10 cellular contexts compared by ENCODE assay signal in genomic region chr20:46402236-46402886, GRCh38. TPM values are rescaled to one million over a fixed set of nuclear protein-coding genes. Genes with fewer than 3 reads are reported as not detected.
DNase-seq lines count a peak whose midpoint lies in the region; ATAC-seq and TF ChIP-seq lines count a peak whose summit lies in the region.
"Had no signal": no experiment of that assay in that cellular context is flagged by ENCODE, and none has a peak within 500 bp of the region (broad histone marks: within the 10 kb centered on the region; RNA-seq: fewer than 3 reads in every experiment).

No MANE protein-coding gene starts in this region.

- no peak overlapping the region for H2BK120ac ChIP-seq in H9 (ENCODE audit: low read depth, low read length, poor library complexity, severe bottlenecking)

- no peak overlapping the region for H3K4me3 ChIP-seq in colonic mucosa

- H3K4me1 ChIP-seq in colonic mucosa (peaks cover 28% of the 10 kb centered on the region), H9 (ENCODE audit: insufficient read depth, low read length) (peaks cover 9% of the 10 kb centered on the region)

- no peaks in the 10 kb centered on the region for H3K9me3 Mint-ChIP-seq in stimulated activated naive CD8-positive, alpha-beta T cell treated with anti-CD3 and anti-CD28 coated beads, Interleukin-15, Interleukin-2, amounts not matched to agents 100 ng/mL and 50 ng/mL, for 24 hours
- H3K9me3 Mint-ChIP-seq in natural killer cell (no peaks in the 10 kb centered on the region), H9 (no peaks in the 10 kb centered on the region)
- H3K9me3 Mint-ChIP-seq: naive B cell had no signal

- H3K27me3 ChIP-seq in colonic mucosa = no peaks in the 10 kb centered on the region
- no peaks in the 10 kb centered on the region for H3K27me3 ChIP-seq in H9 (ENCODE audit: insufficient read depth, low read length)

- peaks cover 3% of the 10 kb centered on the region for H3K79me1 ChIP-seq in H9 (ENCODE audit: insufficient read depth, low read depth, low read length, poor library complexity, severe bottlenecking)

- H4K5ac ChIP-seq in H9 (ENCODE audit: insufficient read length, low read depth, low read length) = no peak overlapping the region

- H3K56ac ChIP-seq in H9 (ENCODE audit: insufficient read length, low read depth, low read length) = no peak overlapping the region

- ATAC-seq in stimulated activated naive CD8-positive, alpha-beta T cell treated with anti-CD3 and anti-CD28 coated beads, Interleukin-15, Interleukin-2, amounts not matched to agents 100 U/mL and 50 U/mL, for 24 hours = no peak
- ATAC-seq in natural killer cell (no peak), HG03135 (IDR thresholded peaks at IDR 0.05; ENCODE audit: unreplicated experiment) (no peak)

- no peak overlapping the region for H3K4me2 ChIP-seq in H9 (ENCODE audit: insufficient read depth, insufficient read length, low read length)

- H3K23me2 ChIP-seq in H9 (ENCODE audit: insufficient read length, low read depth, low read length, poor library complexity, severe bottlenecking) = peaks cover 4% of the 10 kb centered on the region

- peaks cover 30% of the 10 kb centered on the region for H3K36me3 Mint-ChIP-seq in stimulated activated naive CD8-positive, alpha-beta T cell treated with anti-CD3 and anti-CD28 coated beads, Interleukin-15, Interleukin-2, amounts not matched to agents 100 ng/mL and 50 ng/mL, for 24 hours (ENCODE audit: low read depth)
- H3K36me3 Mint-ChIP-seq in natural killer cell (no peaks in the 10 kb centered on the region), H9 (ENCODE audit: insufficient read depth in 1 of 3, low read depth in 3 of 3) (peaks cover 1 to 9% (median 4%) of the 10 kb centered on the region in 3 experiments; a peak in 5 of 7 replicates)
- H3K36me3 Mint-ChIP-seq: naive B cell had no signal

- H3K79me2 ChIP-seq in H9 (ENCODE audit: insufficient read depth, low read length) = peaks cover 10% of the 10 kb centered on the region; the same call in 1 of the 2 replicates

- no peak overlapping the region for H2BK5ac ChIP-seq in H9 (ENCODE audit: insufficient read length, low read length)

- H4K20me1 ChIP-seq in H9 (ENCODE audit: control insufficient read depth, insufficient read depth, insufficient read length) = peaks cover 2% of the 10 kb centered on the region

- peak overlapping the region; percentile 79 for H3K27ac Mint-ChIP-seq in stimulated activated naive CD8-positive, alpha-beta T cell treated with anti-CD3 and anti-CD28 coated beads, Interleukin-15, Interleukin-2, amounts not matched to agents 100 ng/mL and 50 ng/mL, for 24 hours
- H3K27ac Mint-ChIP-seq in natural killer cell (peak overlapping the region; percentile 95 to 98), H9 (no peak overlapping the region; a peak in 2 of 7 replicates)

- H2AK5ac ChIP-seq in H9 (ENCODE audit: insufficient read length, low read length) = no peak overlapping the region

- H3T11ph ChIP-seq in H9 (ENCODE audit: low read length) = no peak overlapping the region

- no peaks in the 10 kb centered on the region for H3K27me3 Mint-ChIP-seq in stimulated activated naive CD8-positive, alpha-beta T cell treated with anti-CD3 and anti-CD28 coated beads, Interleukin-15, Interleukin-2, amounts not matched to agents 100 ng/mL and 50 ng/mL, for 24 hours
- H3K27me3 Mint-ChIP-seq in natural killer cell (ENCODE audit: low read depth in 2 of 2) (no peaks in the 10 kb centered on the region), H9 (ENCODE audit: low read depth) (no peaks in the 10 kb centered on the region; the same call in 1 of the 2 replicates)
- H3K27me3 Mint-ChIP-seq: naive B cell had no signal

- no peak overlapping the region for H2BK15ac ChIP-seq in H9 (ENCODE audit: low read depth, low read length)

- H3K36me3 ChIP-seq in colonic mucosa = no peaks in the 10 kb centered on the region

- no peak overlapping the region for H2BK12ac ChIP-seq in H9 (ENCODE audit: insufficient read length, low read depth, low read length)

- no peak overlapping the region for H4K8ac ChIP-seq in H9 (replicated peaks; ENCODE audit: insufficient read length, low read depth, low read length)

- no peaks in the 10 kb centered on the region for H3K9me3 ChIP-seq in colonic mucosa
- H3K9me3 ChIP-seq in H9 (ENCODE audit: control insufficient read depth, low read depth, low read length) = no peaks in the 10 kb centered on the region

- intact Hi-C loops in colonic mucosa (cut with DNase I) (no loop called here), natural killer cell (cut with micrococcal nuclease) (loop anchor here (5.0 kb wide), 1 partner anchor 315 kb away; the partner anchor contains the start of gene NCOA5)

- H3K9ac ChIP-seq in colonic mucosa (ENCODE audit: low read depth in 2 of 2, low read length in 2 of 2) (peak overlapping the region in 1 of 2 donors; percentile 24), H9 (ENCODE audit: extremely low read depth, insufficient read length, low read length) (no peak overlapping the region)

- H3K14ac ChIP-seq in H9 (ENCODE audit: insufficient read depth, low read length) = no peak overlapping the region

- H2BK20ac ChIP-seq in H9 (ENCODE audit: low read depth, low read length, poor library complexity, severe bottlenecking) = no peak overlapping the region

- DNase-seq in stimulated activated naive CD8-positive, alpha-beta T cell treated with anti-CD3 and anti-CD28 coated beads, Interleukin-15, Interleukin-2, amounts not matched to agents 100 U/mL and 50 U/mL, for 24 hours = no peak
- DNase-seq in colonic mucosa (no peak), natural killer cell (no peak), NCI-H526 treated with DMSO at 0.1 percent for 48 hours (lab: John Stamatoyannopoulos, UW) (no peak), H9 (no peak)
- no peak for DNase-seq in activated CD4-positive, CD25-positive, alpha-beta regulatory T cell treated with anti-CD3 and anti-CD28 coated beads, Interleukin-2, amount 50 U/mL, for 72 hours
- DNase-seq: KBM-7, naive B cell had no signal

- TF ChIP-seq CTCF in colonic mucosa (IDR thresholded peaks at IDR 0.05) (no peak), natural killer cell (IDR thresholded peaks at IDR 0.05) (no peak), H9 (conservative IDR thresholded peaks at IDR 0.05) (no peak)

- H3K27ac ChIP-seq in colonic mucosa (peak overlapping the region; percentile 61), H9 (ENCODE audit: insufficient read length, low read depth, low read length) (no peak overlapping the region)

- H3K23ac ChIP-seq in H9 (ENCODE audit: insufficient read length, low read depth, low read length) = no peak overlapping the region

- no peak overlapping the region for H2AFZ ChIP-seq in H9 (ENCODE audit: low read length)

- peaks cover 70% of the 10 kb centered on the region for H3K4me1 Mint-ChIP-seq in stimulated activated naive CD8-positive, alpha-beta T cell treated with anti-CD3 and anti-CD28 coated beads, Interleukin-15, Interleukin-2, amounts not matched to agents 100 ng/mL and 50 ng/mL, for 24 hours (ENCODE audit: low read depth)
- H3K4me1 Mint-ChIP-seq in natural killer cell = peaks cover 78 to 91% of the 10 kb centered on the region in 2 donors
- H3K4me1 Mint-ChIP-seq in H9 = peaks cover 26 to 29% of the 10 kb centered on the region in 2 experiments

- peak overlapping the region; percentile 63 for H3K4me3 Mint-ChIP-seq in stimulated activated naive CD8-positive, alpha-beta T cell treated with anti-CD3 and anti-CD28 coated beads, Interleukin-15, Interleukin-2, amounts not matched to agents 100 ng/mL and 50 ng/mL, for 24 hours
- H3K4me3 Mint-ChIP-seq in natural killer cell (peak overlapping the region; percentile 87), H9 (no peak overlapping the region)

- no peak overlapping the region for H3K18ac ChIP-seq in H9 (ENCODE audit: insufficient read length, low read depth, low read length)

- WGBS in H9 (ENCODE audit: extremely low coverage, insufficient read length, low lambda C conversion rate) = no CpG with 5 or more reads among the region's 3 CpGs

- H3K4ac ChIP-seq in H9 (ENCODE audit: low read depth, low read length) = no peak overlapping the region

- H4K91ac ChIP-seq in H9 (ENCODE audit: insufficient read length, low read depth, low read length) = no peak overlapping the region

RNA-seq across cellular contexts. Expression of gene ELMO2, which starts 4.1 kb away (rescaled TPM):
- total RNA-seq in colonic mucosa (10 to 100 TPM; 20.0 to 24.7 TPM), natural killer cell (100 to 1,000 TPM; 108 to 156 (median 142) TPM), H9 (2021) (32.5 and 34.1 TPM in 2 replicates)

Comparison
In these comparisons a context has a peak if more than half of its experiments do, and no peak if none do; other contexts are left out.
1. H3K27ac Mint-ChIP-seq: peak in stimulated activated naive CD8-positive, alpha-beta T cell treated with anti-CD3 and anti-CD28 coated beads, Interleukin-15, Interleukin-2, amounts not matched to agents 100 ng/mL and 50 ng/mL, for 24 hours (single experiment) and natural killer cell (2 of 2); none in H9 (0 of 3).
2. H3K4me3 Mint-ChIP-seq: peak in stimulated activated naive CD8-positive, alpha-beta T cell treated with anti-CD3 and anti-CD28 coated beads, Interleukin-15, Interleukin-2, amounts not matched to agents 100 ng/mL and 50 ng/mL, for 24 hours (single experiment) and natural killer cell (single experiment); none in H9 (0 of 2).